In the genomic region with DNA sequence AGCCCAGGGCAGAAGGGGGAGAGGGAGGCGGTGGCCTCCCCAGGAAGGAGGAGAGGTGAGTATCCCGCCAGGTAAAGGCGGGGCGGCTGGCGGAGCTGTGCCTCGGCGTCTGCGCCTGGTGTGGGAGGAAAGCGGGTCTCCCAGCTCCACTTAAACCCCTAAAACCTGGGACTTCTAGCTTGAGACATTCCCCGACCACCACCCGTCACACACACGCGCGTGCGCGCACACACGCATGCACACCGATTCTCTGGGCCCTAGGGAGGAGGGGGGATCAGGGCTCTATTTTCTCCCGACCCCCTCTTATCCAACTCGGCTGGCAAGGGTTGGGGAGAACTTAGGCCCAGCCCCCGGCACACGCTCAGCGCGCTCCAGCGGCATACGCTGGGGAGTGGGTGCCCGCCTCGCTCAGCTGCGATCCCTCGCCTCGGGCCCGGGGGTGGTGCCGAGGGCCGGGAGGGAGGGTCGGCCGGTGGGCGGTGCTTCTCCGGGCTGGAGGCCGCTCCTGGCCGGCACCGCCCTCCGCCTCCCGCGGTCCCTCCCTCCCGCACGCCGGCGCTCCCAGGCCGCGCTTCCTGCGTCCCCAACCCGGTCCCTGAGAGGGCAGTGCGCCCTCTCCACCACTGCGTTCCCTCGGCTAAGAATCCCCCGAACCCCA, we compare ENCODE assay signal across 1 cellular context.
TF ChIP-seq lines count a peak whose summit lies in the region.

A gene with protein sequence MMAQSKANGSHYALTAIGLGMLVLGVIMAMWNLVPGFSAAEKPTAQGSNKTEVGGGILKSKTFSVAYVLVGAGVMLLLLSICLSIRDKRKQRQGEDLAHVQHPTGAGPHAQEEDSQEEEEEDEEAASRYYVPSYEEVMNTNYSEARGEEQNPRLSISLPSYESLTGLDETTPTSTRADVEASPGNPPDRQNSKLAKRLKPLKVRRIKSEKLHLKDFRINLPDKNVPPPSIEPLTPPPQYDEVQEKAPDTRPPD (plus strand): TSS at position 564 of the 658 bp plus-strand sequence. CDS start 61,341 bp downstream, outside the sequence.

TF ChIP-seq in HepG2, 621 proteins besides CTCF, POLR2A, EP300 and RAD21 (continued from another document and continues in another):
- TF ChIP-seq, protein P1, sequence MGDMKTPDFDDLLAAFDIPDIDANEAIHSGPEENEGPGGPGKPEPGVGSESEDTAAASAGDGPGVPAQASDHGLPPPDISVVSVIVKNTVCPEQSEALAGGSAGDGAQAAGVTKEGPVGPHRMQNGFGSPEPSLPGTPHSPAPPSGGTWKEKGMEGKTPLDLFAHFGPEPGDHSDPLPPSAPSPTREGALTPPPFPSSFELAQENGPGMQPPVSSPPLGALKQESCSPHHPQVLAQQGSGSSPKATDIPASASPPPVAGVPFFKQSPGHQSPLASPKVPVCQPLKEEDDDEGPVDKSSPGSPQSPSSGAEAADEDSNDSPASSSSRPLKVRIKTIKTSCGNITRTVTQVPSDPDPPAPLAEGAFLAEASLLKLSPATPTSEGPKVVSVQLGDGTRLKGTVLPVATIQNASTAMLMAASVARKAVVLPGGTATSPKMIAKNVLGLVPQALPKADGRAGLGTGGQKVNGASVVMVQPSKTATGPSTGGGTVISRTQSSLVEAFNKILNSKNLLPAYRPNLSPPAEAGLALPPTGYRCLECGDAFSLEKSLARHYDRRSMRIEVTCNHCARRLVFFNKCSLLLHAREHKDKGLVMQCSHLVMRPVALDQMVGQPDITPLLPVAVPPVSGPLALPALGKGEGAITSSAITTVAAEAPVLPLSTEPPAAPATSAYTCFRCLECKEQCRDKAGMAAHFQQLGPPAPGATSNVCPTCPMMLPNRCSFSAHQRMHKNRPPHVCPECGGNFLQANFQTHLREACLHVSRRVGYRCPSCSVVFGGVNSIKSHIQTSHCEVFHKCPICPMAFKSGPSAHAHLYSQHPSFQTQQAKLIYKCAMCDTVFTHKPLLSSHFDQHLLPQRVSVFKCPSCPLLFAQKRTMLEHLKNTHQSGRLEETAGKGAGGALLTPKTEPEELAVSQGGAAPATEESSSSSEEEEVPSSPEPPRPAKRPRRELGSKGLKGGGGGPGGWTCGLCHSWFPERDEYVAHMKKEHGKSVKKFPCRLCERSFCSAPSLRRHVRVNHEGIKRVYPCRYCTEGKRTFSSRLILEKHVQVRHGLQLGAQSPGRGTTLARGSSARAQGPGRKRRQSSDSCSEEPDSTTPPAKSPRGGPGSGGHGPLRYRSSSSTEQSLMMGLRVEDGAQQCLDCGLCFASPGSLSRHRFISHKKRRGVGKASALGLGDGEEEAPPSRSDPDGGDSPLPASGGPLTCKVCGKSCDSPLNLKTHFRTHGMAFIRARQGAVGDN (CRISPR knock-in tag; IDR thresholded peaks at IDR 0.05), result peak; percentile 46
- TF ChIP-seq ZNF556 (CRISPR knock-in tag; IDR thresholded peaks at IDR 0.05; ENCODE audit: borderline replicate concordance) (no peak), ZNF572 (CRISPR knock-in tag; IDR thresholded peaks at IDR 0.05) (peak; percentile 36; the same call in 1 of the 2 replicates), NR2C2 (CRISPR knock-in tag; IDR thresholded peaks at IDR 0.05; ENCODE audit: borderline replicate concordance) (no peak), RBFOX2 (IDR thresholded peaks at IDR 0.05; ENCODE audit: low read depth, low read length) (peak; percentile 75), ZNF891 (CRISPR knock-in tag; IDR thresholded peaks at IDR 0.05) (no peak), RARA (CRISPR knock-in tag; IDR thresholded peaks at IDR 0.05) (no peak), EHMT2 (IDR thresholded peaks at IDR 0.05; ENCODE audit: borderline replicate concordance, low read depth, low read length) (no peak), CREB3 (CRISPR knock-in tag; IDR thresholded peaks at IDR 0.05) (no peak), ATAD3A (CRISPR knock-in tag; IDR thresholded peaks at IDR 0.05) (no peak), SAP130 (CRISPR knock-in tag; IDR thresholded peaks at IDR 0.05; ENCODE audit: low read depth) (peak; percentile 78), ZMYM2 (CRISPR knock-in tag; IDR thresholded peaks at IDR 0.05) (no peak), ZNF639 (CRISPR knock-in tag; conservative IDR thresholded peaks at IDR 0.05) (no peak), RBM22 (optimal IDR thresholded peaks at IDR 0.05; ENCODE audit: low read length) (no peak), ZC3H13 (CRISPR knock-in tag; IDR thresholded peaks at IDR 0.05) (no peak), TCF12 (IDR thresholded peaks at IDR 0.05) (no peak), TCF12 (CRISPR knock-in tag; IDR thresholded peaks at IDR 0.05) (no peak), NPAS2 (CRISPR knock-in tag; IDR thresholded peaks at IDR 0.05; ENCODE audit: borderline replicate concordance) (no peak), PAXIP1 (CRISPR knock-in tag; conservative IDR thresholded peaks at IDR 0.05) (0 out of 2 replicates have a peak, but pooled peaks have one; percentile 11), ZFP41 (CRISPR knock-in tag; IDR thresholded peaks at IDR 0.05; ENCODE audit: borderline replicate concordance) (no peak), ZNF274 (CRISPR knock-in tag; IDR thresholded peaks at IDR 0.05) (no peak; the same call in 1 of the 2 replicates), SNRNP70 (IDR thresholded peaks at IDR 0.05; ENCODE audit: low read depth, low read length) (no peak), MEF2D (CRISPR knock-in tag; IDR thresholded peaks at IDR 0.05) (no peak), KMT2A (CRISPR knock-in tag; IDR thresholded peaks at IDR 0.05) (no peak), MZF1 (CRISPR knock-in tag; IDR thresholded peaks at IDR 0.05; ENCODE audit: borderline replicate concordance) (no peak), NONO (IDR thresholded peaks at IDR 0.05) (no peak), NONO (CRISPR knock-in tag; conservative IDR thresholded peaks at IDR 0.05) (peak; percentile 31; the same call in 1 of the 2 replicates)
- TF ChIP-seq, protein P2, sequence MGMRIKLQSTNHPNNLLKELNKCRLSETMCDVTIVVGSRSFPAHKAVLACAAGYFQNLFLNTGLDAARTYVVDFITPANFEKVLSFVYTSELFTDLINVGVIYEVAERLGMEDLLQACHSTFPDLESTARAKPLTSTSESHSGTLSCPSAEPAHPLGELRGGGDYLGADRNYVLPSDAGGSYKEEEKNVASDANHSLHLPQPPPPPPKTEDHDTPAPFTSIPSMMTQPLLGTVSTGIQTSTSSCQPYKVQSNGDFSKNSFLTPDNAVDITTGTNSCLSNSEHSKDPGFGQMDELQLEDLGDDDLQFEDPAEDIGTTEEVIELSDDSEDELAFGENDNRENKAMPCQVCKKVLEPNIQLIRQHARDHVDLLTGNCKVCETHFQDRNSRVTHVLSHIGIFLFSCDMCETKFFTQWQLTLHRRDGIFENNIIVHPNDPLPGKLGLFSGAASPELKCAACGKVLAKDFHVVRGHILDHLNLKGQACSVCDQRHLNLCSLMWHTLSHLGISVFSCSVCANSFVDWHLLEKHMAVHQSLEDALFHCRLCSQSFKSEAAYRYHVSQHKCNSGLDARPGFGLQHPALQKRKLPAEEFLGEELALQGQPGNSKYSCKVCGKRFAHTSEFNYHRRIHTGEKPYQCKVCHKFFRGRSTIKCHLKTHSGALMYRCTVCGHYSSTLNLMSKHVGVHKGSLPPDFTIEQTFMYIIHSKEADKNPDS (CRISPR knock-in tag; IDR thresholded peaks at IDR 0.05), result 0 out of 2 replicates have a peak, but pooled peaks have one; percentile 50
- TF ChIP-seq, protein P3, sequence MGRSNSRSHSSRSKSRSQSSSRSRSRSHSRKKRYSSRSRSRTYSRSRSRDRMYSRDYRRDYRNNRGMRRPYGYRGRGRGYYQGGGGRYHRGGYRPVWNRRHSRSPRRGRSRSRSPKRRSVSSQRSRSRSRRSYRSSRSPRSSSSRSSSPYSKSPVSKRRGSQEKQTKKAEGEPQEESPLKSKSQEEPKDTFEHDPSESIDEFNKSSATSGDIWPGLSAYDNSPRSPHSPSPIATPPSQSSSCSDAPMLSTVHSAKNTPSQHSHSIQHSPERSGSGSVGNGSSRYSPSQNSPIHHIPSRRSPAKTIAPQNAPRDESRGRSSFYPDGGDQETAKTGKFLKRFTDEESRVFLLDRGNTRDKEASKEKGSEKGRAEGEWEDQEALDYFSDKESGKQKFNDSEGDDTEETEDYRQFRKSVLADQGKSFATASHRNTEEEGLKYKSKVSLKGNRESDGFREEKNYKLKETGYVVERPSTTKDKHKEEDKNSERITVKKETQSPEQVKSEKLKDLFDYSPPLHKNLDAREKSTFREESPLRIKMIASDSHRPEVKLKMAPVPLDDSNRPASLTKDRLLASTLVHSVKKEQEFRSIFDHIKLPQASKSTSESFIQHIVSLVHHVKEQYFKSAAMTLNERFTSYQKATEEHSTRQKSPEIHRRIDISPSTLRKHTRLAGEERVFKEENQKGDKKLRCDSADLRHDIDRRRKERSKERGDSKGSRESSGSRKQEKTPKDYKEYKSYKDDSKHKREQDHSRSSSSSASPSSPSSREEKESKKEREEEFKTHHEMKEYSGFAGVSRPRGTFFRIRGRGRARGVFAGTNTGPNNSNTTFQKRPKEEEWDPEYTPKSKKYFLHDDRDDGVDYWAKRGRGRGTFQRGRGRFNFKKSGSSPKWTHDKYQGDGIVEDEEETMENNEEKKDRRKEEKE (IDR thresholded peaks at IDR 0.05), result no peak
- TF ChIP-seq, protein P4, sequence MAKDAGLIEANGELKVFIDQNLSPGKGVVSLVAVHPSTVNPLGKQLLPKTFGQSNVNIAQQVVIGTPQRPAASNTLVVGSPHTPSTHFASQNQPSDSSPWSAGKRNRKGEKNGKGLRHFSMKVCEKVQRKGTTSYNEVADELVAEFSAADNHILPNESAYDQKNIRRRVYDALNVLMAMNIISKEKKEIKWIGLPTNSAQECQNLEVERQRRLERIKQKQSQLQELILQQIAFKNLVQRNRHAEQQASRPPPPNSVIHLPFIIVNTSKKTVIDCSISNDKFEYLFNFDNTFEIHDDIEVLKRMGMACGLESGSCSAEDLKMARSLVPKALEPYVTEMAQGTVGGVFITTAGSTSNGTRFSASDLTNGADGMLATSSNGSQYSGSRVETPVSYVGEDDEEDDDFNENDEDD (CRISPR knock-in tag; IDR thresholded peaks at IDR 0.05; ENCODE audit: borderline replicate concordance), result peak; percentile 14; the same call in 1 of the 2 replicates
- TF ChIP-seq, protein P5, sequence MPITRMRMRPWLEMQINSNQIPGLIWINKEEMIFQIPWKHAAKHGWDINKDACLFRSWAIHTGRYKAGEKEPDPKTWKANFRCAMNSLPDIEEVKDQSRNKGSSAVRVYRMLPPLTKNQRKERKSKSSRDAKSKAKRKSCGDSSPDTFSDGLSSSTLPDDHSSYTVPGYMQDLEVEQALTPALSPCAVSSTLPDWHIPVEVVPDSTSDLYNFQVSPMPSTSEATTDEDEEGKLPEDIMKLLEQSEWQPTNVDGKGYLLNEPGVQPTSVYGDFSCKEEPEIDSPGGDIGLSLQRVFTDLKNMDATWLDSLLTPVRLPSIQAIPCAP (CRISPR knock-in tag; IDR thresholded peaks at IDR 0.05; ENCODE audit: low read depth), result no peak
